8 cellular contexts compared by ENCODE assay signal in the genomic region with DNA sequence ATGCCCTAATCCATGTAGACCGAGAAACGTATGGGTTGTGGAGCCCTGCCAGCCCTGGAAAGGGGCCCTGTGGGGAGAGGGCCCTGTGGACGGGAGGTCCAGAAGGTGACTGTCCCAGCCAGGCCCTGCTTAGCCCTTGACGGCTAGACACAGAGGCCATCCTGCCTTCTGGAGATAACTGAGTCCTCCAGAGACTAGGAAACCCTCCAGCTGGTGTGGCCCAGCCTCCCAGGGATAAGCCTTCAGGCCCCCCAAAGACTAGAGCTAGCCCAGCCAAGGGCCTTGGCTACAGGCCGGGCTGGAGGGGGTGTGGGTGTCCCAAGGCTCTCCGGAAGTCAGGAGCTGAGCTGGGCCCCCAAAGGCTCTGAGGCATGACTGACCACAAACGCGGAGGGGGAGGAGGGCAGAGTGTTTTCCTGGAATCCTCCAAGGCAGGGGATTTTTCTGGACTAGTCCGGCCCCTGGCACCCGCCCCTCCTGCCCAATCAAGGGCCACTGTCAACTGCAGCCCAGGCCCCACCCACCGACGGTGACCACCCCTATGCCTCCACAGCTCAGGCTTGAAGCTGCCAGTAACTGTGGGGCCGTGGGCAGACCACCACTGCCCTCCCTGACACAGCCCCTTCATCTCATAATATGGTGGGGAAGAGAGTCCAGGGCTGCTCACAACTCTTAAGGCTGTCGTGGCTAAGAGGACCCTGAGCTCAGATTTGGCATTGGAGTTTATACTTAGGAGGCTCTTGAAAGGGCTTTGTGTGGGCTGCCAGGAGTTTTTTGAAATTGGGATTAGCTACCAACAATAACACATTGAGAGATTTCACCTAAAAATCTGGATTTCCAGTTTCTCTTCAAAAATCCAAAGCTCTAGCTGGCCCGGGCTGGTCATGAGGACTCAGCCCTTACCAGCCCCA. TPM values are rescaled to one million over a fixed set of nuclear protein-coding genes. Genes with fewer than 3 reads are reported as not detected.
DNase-seq lines count a peak whose midpoint lies in the region; ATAC-seq and TF ChIP-seq lines count a peak whose summit lies in the region.

No MANE protein-coding gene starts in this region.

- H3K27me3 Mint-ChIP-seq in nephron (ENCODE audit: low read depth): peaks cover 8% of the 10 kb centered on the region
- H3K27me3 Mint-ChIP-seq in stimulated activated memory B cell treated with anti-CD40 and anti-IgM and Interleukin-4, amounts not matched to agents 10 μg/mL and 1 μg/mL and 100 μg/mL, for 72 hours: no peaks in the 10 kb centered on the region

- peak overlapping the region; percentile 70 to 89 (median 85) for H3K27ac Mint-ChIP-seq in nephron
- H3K27ac Mint-ChIP-seq in stimulated activated memory B cell treated with anti-CD40 and anti-IgM and Interleukin-4, amounts not matched to agents 10 μg/mL and 1 μg/mL and 100 μg/mL, for 72 hours: no peak overlapping the region

- intact Hi-C loops in OCI-LY7 (cut with micrococcal nuclease; ENCODE audit: unreplicated experiment): no loop called here

- H3K4me2 ChIP-seq in OCI-LY7 (ENCODE audit: low read length): peak overlapping the region; percentile 64; the same call in 1 of the 2 replicates

- CTCF ChIA-PET in OCI-LY7 (lab: Charles Lee; ENCODE audit: unreplicated experiment): no interaction called here

- H3K36me3 Mint-ChIP-seq in nephron (ENCODE audit: low read depth): no peaks in the 10 kb centered on the region
- H3K36me3 Mint-ChIP-seq in stimulated activated memory B cell treated with anti-CD40 and anti-IgM and Interleukin-4, amounts not matched to agents 10 μg/mL and 1 μg/mL and 100 μg/mL, for 72 hours: peaks cover 13% of the 10 kb centered on the region

- no peaks in the 10 kb centered on the region for H3K79me2 ChIP-seq in OCI-LY7 (ENCODE audit: insufficient read depth, low read depth, low read length)

- H3K36me3 ChIP-seq in OCI-LY7 (ENCODE audit: insufficient read depth, low read length): peaks cover 10% of the 10 kb centered on the region; the same call in 1 of the 2 replicates

- H3K9me3 ChIP-seq in OCI-LY7 (ENCODE audit: low read length): no peaks in the 10 kb centered on the region

- H4K20me1 ChIP-seq in OCI-LY7 (ENCODE audit: insufficient read depth, low read length): peaks cover 6% of the 10 kb centered on the region; the same call in 1 of the 2 replicates

- H3K9me2 ChIP-seq in OCI-LY7 (ENCODE audit: insufficient read depth, low read length): no peaks in the 10 kb centered on the region

- peaks cover 22% of the 10 kb centered on the region for H3K4me1 ChIP-seq in OCI-LY7 (ENCODE audit: insufficient read depth, low read length, poor library complexity, severe bottlenecking)

- no peak overlapping the region for H3K27ac ChIP-seq in OCI-LY7 (ENCODE audit: low read depth, low read length, poor library complexity, severe bottlenecking)

- H3K9me3 Mint-ChIP-seq in nephron: no peaks in the 10 kb centered on the region
- H3K9me3 Mint-ChIP-seq in stimulated activated memory B cell treated with anti-CD40 and anti-IgM and Interleukin-4, amounts not matched to agents 10 μg/mL and 1 μg/mL and 100 μg/mL, for 72 hours: no peaks in the 10 kb centered on the region

- H3K4me3 ChIP-seq in OCI-LY7 (ENCODE audit: low read depth, low read length, poor library complexity, severe bottlenecking): no peak overlapping the region

- no peak for ATAC-seq in stimulated activated memory B cell treated with anti-CD40 and anti-IgM and Interleukin-4, amounts not matched to agents 10 μg/mL and 1 μg/mL and 100 μg/mL, for 72 hours
- ATAC-seq in HG02798 (IDR thresholded peaks at IDR 0.05; ENCODE audit: poor library complexity, unreplicated experiment) (no peak), GM21360 (IDR thresholded peaks at IDR 0.05; ENCODE audit: unreplicated experiment) (no peak)

- POLR2A ChIA-PET in OCI-LY7 (lab: Charles Lee): interaction anchor here (0.5 to 1.3 kb wide), 2 partner anchors 18 to 26 kb away, joined by 3 read pairs; no protein-coding TSS in a partner anchor

- DNase-seq in AG08395 (ENCODE audit: low spot score) (peak; percentile 86), OCI-LY7 (ENCODE audit: low spot score) (no peak), fibroblast of gingiva (ENCODE audit: low read depth) (peak; percentile 86), inferior parietal cortex (ENCODE audit: extremely low spot score) (no peak)

- peaks cover 29% of the 10 kb centered on the region for H3K4me1 Mint-ChIP-seq in nephron
- peaks cover 62% of the 10 kb centered on the region for H3K4me1 Mint-ChIP-seq in stimulated activated memory B cell treated with anti-CD40 and anti-IgM and Interleukin-4, amounts not matched to agents 10 μg/mL and 1 μg/mL and 100 μg/mL, for 72 hours

- peak overlapping the region; percentile 71 to 81 (median 79) for H3K4me3 Mint-ChIP-seq in nephron
- no peak overlapping the region for H3K4me3 Mint-ChIP-seq in stimulated activated memory B cell treated with anti-CD40 and anti-IgM and Interleukin-4, amounts not matched to agents 10 μg/mL and 1 μg/mL and 100 μg/mL, for 72 hours

- no TSS peak for BruUV-seq in OCI-LY7 (replicated peaks; lab: Mats Ljungman, UMichigan)

- TF ChIP-seq CTCF in OCI-LY7 (conservative IDR thresholded peaks at IDR 0.05; ENCODE audit: low read length) (no peak), nephron (IDR thresholded peaks at IDR 0.05; ENCODE audit: unreplicated experiment in 3 of 3) (no peak)

- H2AFZ ChIP-seq in OCI-LY7 (ENCODE audit: low read length): no peak overlapping the region

RNA-seq across cellular contexts. Expression of a gene that starts 0.8 kb away (rescaled TPM):
- total RNA-seq in OCI-LY7 (2014; rRNA removed; shearing (Covaris generic)): not detected in 2 replicates
- total RNA-seq in OCI-LY7 (2022): not detected in 2 replicates

RNA-seq across cellular contexts. Expression of a gene that starts 19.7 kb away (rescaled TPM):
- 80.6 and 92.1 TPM in 2 replicates for total RNA-seq in OCI-LY7 (2014; rRNA removed; shearing (Covaris generic))
- 77.4 and 82.4 TPM in 2 replicates for total RNA-seq in OCI-LY7 (2022)

RNA-seq across cellular contexts. Expression of a gene that starts 45.6 kb away (rescaled TPM):
- 64.0 and 77.2 TPM in 2 replicates for total RNA-seq in OCI-LY7 (2014; rRNA removed; shearing (Covaris generic))
- total RNA-seq in OCI-LY7 (2022): 112 and 115 TPM in 2 replicates

RNA-seq across cellular contexts. Expression of a gene that starts 54.8 kb away (rescaled TPM):
- 89.8 and 94.5 TPM in 2 replicates for total RNA-seq in OCI-LY7 (2014; rRNA removed; shearing (Covaris generic))
- 89.7 and 94.3 TPM in 2 replicates for total RNA-seq in OCI-LY7 (2022)

RNA-seq across cellular contexts. Expression of a gene that starts 55.0 kb away (rescaled TPM):
- total RNA-seq in OCI-LY7 (2014; rRNA removed; shearing (Covaris generic)): not detected in 2 replicates
- total RNA-seq in OCI-LY7 (2022): 0.08 TPM in 1 of 2 replicates, not detected in the other

Comparison
In these comparisons a context has a peak if more than half of its experiments do, and no peak if none do; other contexts are left out.
1. DNase-seq: peak in AG08395 (single experiment) and fibroblast of gingiva (single experiment); none in OCI-LY7 (single experiment) and inferior parietal cortex (single experiment).